ENCODE assay signal across 29 cellular contexts in the genomic region with DNA sequence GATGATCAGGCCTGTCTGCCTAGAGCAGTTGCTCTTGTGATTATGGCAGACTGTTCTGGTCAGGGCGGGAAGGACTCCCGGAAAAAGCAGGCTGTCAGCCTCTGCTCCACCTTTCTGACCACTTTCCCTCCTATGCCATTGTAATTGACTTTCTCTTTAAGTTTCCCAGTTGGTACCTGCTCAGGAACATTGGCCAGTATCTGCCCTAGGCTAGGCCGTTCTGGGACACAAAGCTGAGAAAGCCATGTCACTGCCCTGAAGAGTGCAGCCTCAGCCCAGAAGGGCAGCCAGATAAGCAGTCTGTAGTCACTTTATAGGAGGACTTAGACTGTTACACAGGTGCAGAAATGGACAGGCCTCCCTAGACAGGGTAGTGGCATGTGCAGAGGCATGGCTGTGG.
"Had no signal": no experiment of that assay in that cellular context is flagged by ENCODE, and none has a peak within 500 bp of the region (broad histone marks: within the 10 kb centered on the region; RNA-seq: fewer than 3 reads in every experiment).

No MANE protein-coding gene starts in this region.

- DNase-seq: natural killer cell; occipital lobe; ovary; posterior cingulate gyrus; psoas muscle; right cardiac atrium; right lobe of liver; sigmoid colon; small intestine; stimulated activated CD4-positive, alpha-beta T cell treated with anti-CD3 and anti-CD28 coated beads, Interleukin-15, amount 100 ng/mL, for 24 hours; stimulated activated CD4-positive, alpha-beta T cell treated with anti-CD3 and anti-CD28 coated beads, Interleukin-2, amount 100 ng/mL, for 24 hours; stimulated activated CD4-positive, alpha-beta T cell treated with anti-CD3 and anti-CD28 coated beads, Interleukin-2, amount 100 ng/mL, for 48 hours; stimulated activated CD4-positive, alpha-beta T cell treated with anti-CD3 and anti-CD28 coated beads, Interleukin-4, amount 100 ng/mL, for 24 hours; stimulated activated naive CD4-positive, alpha-beta T cell; stimulated activated naive CD8-positive, alpha-beta T cell treated with anti-CD3 and anti-CD28 coated beads, Interleukin-15, amount 100 ng/mL, for 72 hours; stimulated activated naive CD8-positive, alpha-beta T cell treated with anti-CD3 and anti-CD28 coated beads, Interleukin-15, Interleukin-2, amounts not matched to agents 100 U/mL and 50 U/mL, for 24 hours; substantia nigra; testis; tibial artery; transverse colon; upper lobe of right lung; uterus had no signal

- H3K9me3 Mint-ChIP-seq: nephron; neural progenitor cell; stimulated activated memory B cell treated with anti-CD40 and anti-IgM and Interleukin-4, amounts not matched to agents 10 μg/mL and 1 μg/mL and 100 μg/mL, for 72 hours; stimulated activated naive CD8-positive, alpha-beta T cell treated with anti-CD3 and anti-CD28 coated beads, Interleukin-15, amount 100 ng/mL, for 72 hours; type B pancreatic cell had no signal

- H3K27ac Mint-ChIP-seq: natural killer cell; nephron; neural progenitor cell; progenitor cell of endocrine pancreas; stimulated activated memory B cell treated with anti-CD40 and anti-IgM and Interleukin-4, amounts not matched to agents 10 μg/mL and 1 μg/mL and 100 μg/mL, for 72 hours; type B pancreatic cell had no signal

- ATAC-seq: natural killer cell; psoas muscle; right cardiac atrium; right lobe of liver; stimulated activated memory B cell treated with anti-CD40 and anti-IgM and Interleukin-4, amounts not matched to agents 10 μg/mL and 1 μg/mL and 100 μg/mL, for 72 hours; stimulated activated naive CD8-positive, alpha-beta T cell treated with anti-CD3 and anti-CD28 coated beads, Interleukin-15, amount 100 ng/mL, for 72 hours; stimulated activated naive CD8-positive, alpha-beta T cell treated with anti-CD3 and anti-CD28 coated beads, Interleukin-15, Interleukin-2, amounts not matched to agents 100 U/mL and 50 U/mL, for 24 hours; upper lobe of right lung had no signal

- H3K4me1 Mint-ChIP-seq: natural killer cell; stimulated activated memory B cell treated with anti-CD40 and anti-IgM and Interleukin-4, amounts not matched to agents 10 μg/mL and 1 μg/mL and 100 μg/mL, for 72 hours; stimulated activated naive CD8-positive, alpha-beta T cell treated with anti-CD3 and anti-CD28 coated beads, Interleukin-15, amount 100 ng/mL, for 72 hours had no signal

- H3K4me3 Mint-ChIP-seq: natural killer cell; nephron; neural progenitor cell; stimulated activated memory B cell treated with anti-CD40 and anti-IgM and Interleukin-4, amounts not matched to agents 10 μg/mL and 1 μg/mL and 100 μg/mL, for 72 hours; stimulated activated naive CD8-positive, alpha-beta T cell treated with anti-CD3 and anti-CD28 coated beads, Interleukin-15, amount 100 ng/mL, for 72 hours; type B pancreatic cell had no signal

- H3K27ac ChIP-seq: neural progenitor cell, ovary, parathyroid adenoma, psoas muscle, right lobe of liver, sigmoid colon, suprapubic skin, testis, tibial artery, transverse colon, upper lobe of right lung, uterus had no signal

- H3K36me3 Mint-ChIP-seq: natural killer cell; neural progenitor cell; stimulated activated memory B cell treated with anti-CD40 and anti-IgM and Interleukin-4, amounts not matched to agents 10 μg/mL and 1 μg/mL and 100 μg/mL, for 72 hours; type B pancreatic cell had no signal
